8 cellular contexts compared by ENCODE assay signal in genomic region chr10:1737222-1738061, GRCh38. TPM values are rescaled to one million over a fixed set of nuclear protein-coding genes. Genes with fewer than 3 reads are reported as not detected.
DNase-seq lines count a peak whose midpoint lies in the region; ATAC-seq and TF ChIP-seq lines count a peak whose summit lies in the region.

Gene ADARB2 (minus strand): TSS chr10:1737525.

- H3K4me3 Mint-ChIP-seq in nephron progenitor cell, result peak within 1 kb of the TSS; percentile 83

- H3K27ac ChIP-seq in BLaER1 (peak within 1 kb of the TSS; percentile 22; the same call in 1 of the 2 replicates), dorsolateral prefrontal cortex (peak within 1 kb of the TSS in 33 of 59 donors; percentile 3 to 71 (median 49))

- H3K9me3 Mint-ChIP-seq in nephron progenitor cell, result no peaks in the 10 kb centered on the region

- peaks cover 95% of the 10 kb centered on the region for H3K27me3 Mint-ChIP-seq in nephron progenitor cell (ENCODE audit: low read depth, poor library complexity)

- peaks cover 46% of the 10 kb centered on the region for H4K20me1 ChIP-seq in BLaER1

- H3K27me3 ChIP-seq in BLaER1, result peaks cover 19% of the 10 kb centered on the region
- peaks cover 2 to 100% (median 76%) of the 10 kb centered on the region in 45 donors for H3K27me3 ChIP-seq in dorsolateral prefrontal cortex

- H3K9me3 ChIP-seq in BLaER1, result no peaks in the 10 kb centered on the region

- H3K4me1 Mint-ChIP-seq in nephron progenitor cell, result peaks cover 28% of the 10 kb centered on the region

- peaks cover 64% of the 10 kb centered on the region for H3K4me1 ChIP-seq in BLaER1

- peak; percentile 76 for DNase-seq in NCI-H510A (lab: John Stamatoyannopoulos, UW)
- DNase-seq in dorsolateral prefrontal cortex, result peak; percentile 20 to 85 (median 80)
- peak; percentile 83 for DNase-seq in nephron progenitor cell
- DNase-seq in dermis blood vessel endothelial cell, result no peak
- no peak for DNase-seq in KG1 (lab: John Stamatoyannopoulos, UW)

- TF ChIP-seq CTCF in dorsolateral prefrontal cortex (IDR thresholded peaks at IDR 0.05 in 54 of 56, conservative IDR thresholded peaks at IDR 0.05 in 2 of 56; ENCODE audit: low read depth in 1 of 56, partially characterized antibody in 56 of 56), result peak in 7 of 56 donors; percentile 9 to 27 (median 16)
- TF ChIP-seq CTCF in nephron progenitor cell (IDR thresholded peaks at IDR 0.05), result no peak

- H3K9ac ChIP-seq in BLaER1, result peak within 1 kb of the TSS; percentile 61

- no peak within 1 kb of the TSS for H3K27ac Mint-ChIP-seq in nephron progenitor cell

- ATAC-seq in GM18868 (IDR thresholded peaks at IDR 0.05; ENCODE audit: unreplicated experiment) (peak; percentile 68), HG02973 (IDR thresholded peaks at IDR 0.05; ENCODE audit: unreplicated experiment) (peak; percentile 69)

- intact Hi-C loops in dorsolateral prefrontal cortex (cut with DNase I), result no loop called here

- H3K36me3 ChIP-seq in BLaER1, result no peaks in the 10 kb centered on the region

- peak within 1 kb of the TSS; percentile 71 for H3K4me3 ChIP-seq in BLaER1
- peak within 1 kb of the TSS; percentile 36 to 78 (median 57) for H3K4me3 ChIP-seq in dorsolateral prefrontal cortex

- H3K36me3 Mint-ChIP-seq in nephron progenitor cell (ENCODE audit: low read depth), result no peaks in the 10 kb centered on the region

- peak within 1 kb of the TSS; percentile 100 for H3K4me2 ChIP-seq in BLaER1

RNA-seq across cellular contexts. Expression of gene ADARB2, which starts in this region (rescaled TPM):
- total RNA-seq in dorsolateral prefrontal cortex, result 100 to 1,000 TPM in 9 of 120 experiments, 10 to 100 TPM in 111; 15.6 to 151 (median 47.6) TPM
- total RNA-seq in dermis blood vessel endothelial cell, result not detected in 2 replicates

Comparison
In these comparisons a context has a peak if more than half of its experiments do, and no peak if none do; other contexts are left out.
1. RNA of gene ADARB2 (total RNA-seq): 15.6 to 151 TPM in dorsolateral prefrontal cortex; not detected in dermis blood vessel endothelial cell; every median in the first group is over 10 times any median in the second.
2. DNase-seq: peak in NCI-H510A (single experiment), dorsolateral prefrontal cortex (10 of 10) and nephron progenitor cell (single experiment); none in dermis blood vessel endothelial cell (single experiment) and KG1 (single experiment).